ENCODE assay signal across 8 cellular contexts in the genomic region with DNA sequence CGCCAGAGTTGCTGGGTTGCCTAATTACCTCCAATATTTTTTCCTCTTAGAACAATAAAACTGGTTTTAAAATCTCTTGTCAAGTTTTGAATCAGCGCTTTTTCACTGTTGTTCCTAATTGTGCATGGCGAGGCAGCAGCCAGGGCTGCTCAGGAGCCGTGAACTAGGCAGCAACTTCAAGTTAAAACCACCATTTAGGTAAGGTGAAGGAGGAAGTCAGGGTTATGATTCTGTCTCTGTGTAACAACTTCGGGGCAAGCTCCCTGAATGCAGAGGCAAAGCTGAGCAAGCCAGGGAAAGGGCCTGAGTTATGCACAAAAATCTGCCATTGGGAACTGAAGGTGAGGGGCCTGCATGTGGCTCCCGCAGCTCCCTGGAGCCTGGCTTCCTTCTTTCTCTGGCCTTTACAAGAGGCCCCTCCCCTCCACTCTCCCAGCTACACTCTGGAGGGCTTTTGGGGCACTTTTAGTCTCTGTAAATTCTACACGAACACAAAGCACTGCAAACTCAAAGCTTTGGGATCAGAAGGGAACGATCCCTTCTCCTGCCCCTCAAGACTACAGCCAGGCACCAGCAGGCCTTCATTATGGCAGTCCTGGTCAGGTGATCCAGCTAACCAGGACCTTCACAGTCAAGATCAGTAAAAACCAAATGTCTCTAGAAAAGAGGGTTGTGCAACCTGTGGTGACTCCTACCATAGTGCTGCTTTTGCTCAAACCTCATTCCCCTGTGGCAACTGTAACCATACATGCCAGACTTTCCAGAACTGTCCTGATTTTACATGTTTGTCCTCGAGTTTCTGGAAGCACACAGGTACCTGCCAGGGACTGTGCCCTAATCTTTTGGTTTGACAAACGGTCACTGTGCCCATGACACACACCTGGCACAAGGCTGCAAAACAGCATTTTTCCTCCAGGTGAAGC.
DNase-seq lines count a peak whose midpoint lies in the region; ATAC-seq and TF ChIP-seq lines count a peak whose summit lies in the region.

No MANE protein-coding gene starts in this region.

- H3K36me3 Mint-ChIP-seq in activated CD4-positive, alpha-beta T cell treated with anti-CD3 and anti-CD28 coated beads, Interleukin-2, amount 10 ng/mL, durations not matched to agents 24 days and 14 days (ENCODE audit: low read depth) = peaks cover 9% of the 10 kb centered on the region

- peak overlapping the region; percentile 92 for H3K27ac Mint-ChIP-seq in activated CD4-positive, alpha-beta T cell treated with anti-CD3 and anti-CD28 coated beads, Interleukin-2, amount 10 ng/mL, durations not matched to agents 24 days and 14 days

- no peak for ATAC-seq in activated CD4-positive, CD25-positive, alpha-beta regulatory T cell treated with anti-CD3 and anti-CD28 coated beads, Interleukin-2, amount 50 U/mL, for 24 hours

- peak overlapping the region; percentile 86 for H3K4me3 ChIP-seq in adipocyte (ENCODE audit: low read length)
- peak overlapping the region; percentile 66 to 72 for H3K4me3 ChIP-seq in tibial artery

- no peaks in the 10 kb centered on the region for H3K36me3 ChIP-seq in adipocyte (ENCODE audit: control insufficient read depth, insufficient read depth, low read length, severe bottlenecking)
- no peaks in the 10 kb centered on the region for H3K36me3 ChIP-seq in tibial artery

- H3K4me1 ChIP-seq in adipocyte (ENCODE audit: control insufficient read depth, insufficient read depth, low read length) = peaks cover 49% of the 10 kb centered on the region
- peaks cover 0 to 64% (median 55%) of the 10 kb centered on the region in 4 donors for H3K4me1 ChIP-seq in tibial artery

- no peaks in the 10 kb centered on the region for H3K9me3 ChIP-seq in adipocyte (ENCODE audit: control insufficient read depth, low read length)
- H3K9me3 ChIP-seq in tibial artery = no peaks in the 10 kb centered on the region

- intact Hi-C loops in activated CD4-positive, alpha-beta T cell treated with anti-CD3 and anti-CD28 coated beads, Interleukin-2, amount 10 ng/mL, durations not matched to agents 24 days and 14 days (cut with micrococcal nuclease) = no loop called here
- intact Hi-C loops in tibial artery (cut with DNase I; ENCODE audit: low total_unique reads) = no loop called here

- peak; percentile 70 for DNase-seq in activated CD4-positive, alpha-beta T cell treated with anti-CD3 and anti-CD28 coated beads, Interleukin-2, amount 10 ng/mL, durations not matched to agents 24 days and 14 days
- no peak for DNase-seq in activated CD4-positive, alpha-beta T cell treated with anti-CD3 and anti-CD28 coated beads, Interleukin-2, amount 50 U/mL, for 4 hours
- DNase-seq in adipocyte (ENCODE audit: low read depth) = peak; percentile 84
- DNase-seq in tibial artery = peak in 1 of 2 donors; percentile 51
- no peak for DNase-seq in activated gamma-delta T cell (lab: John Stamatoyannopoulos, UW)
- no peak for DNase-seq in activated CD8-positive, alpha-beta memory T cell treated with anti-CD3 and anti-CD28 coated beads, Interleukin-2, amount 50 U/mL, for 4 hours

- peak overlapping the region; percentile 96 for H3K9ac ChIP-seq in adipocyte (ENCODE audit: low read length)

- H3K27ac ChIP-seq in layer of hippocampus (ENCODE audit: low read depth, low read length) = peak overlapping the region; percentile 49
- H3K27ac ChIP-seq in tibial artery = peak overlapping the region; percentile 95 to 96

- H3K9me3 Mint-ChIP-seq in activated CD4-positive, alpha-beta T cell treated with anti-CD3 and anti-CD28 coated beads, Interleukin-2, amount 10 ng/mL, durations not matched to agents 24 days and 14 days = no peaks in the 10 kb centered on the region

- TF ChIP-seq CTCF in tibial artery (IDR thresholded peaks at IDR 0.05) = no peak

- H3K4me3 Mint-ChIP-seq in activated CD4-positive, alpha-beta T cell treated with anti-CD3 and anti-CD28 coated beads, Interleukin-2, amount 10 ng/mL, durations not matched to agents 24 days and 14 days = peak overlapping the region; percentile 94

- H3K27me3 Mint-ChIP-seq in activated CD4-positive, alpha-beta T cell treated with anti-CD3 and anti-CD28 coated beads, Interleukin-2, amount 10 ng/mL, durations not matched to agents 24 days and 14 days = no peaks in the 10 kb centered on the region

- no peaks in the 10 kb centered on the region for H3K27me3 ChIP-seq in adipocyte (replicated peaks; ENCODE audit: control insufficient read depth, insufficient read depth, low read length)
- H3K27me3 ChIP-seq in layer of hippocampus (ENCODE audit: control insufficient read depth, insufficient read depth, low read length) = no peaks in the 10 kb centered on the region
- no peaks in the 10 kb centered on the region for H3K27me3 ChIP-seq in tibial artery

- peaks cover 65% of the 10 kb centered on the region for H3K4me1 Mint-ChIP-seq in activated CD4-positive, alpha-beta T cell treated with anti-CD3 and anti-CD28 coated beads, Interleukin-2, amount 10 ng/mL, durations not matched to agents 24 days and 14 days

Comparison
In these comparisons a context has a peak if more than half of its experiments do, and no peak if none do; other contexts are left out.
1. DNase-seq: peak in activated CD4-positive, alpha-beta T cell treated with anti-CD3 and anti-CD28 coated beads, Interleukin-2, amount 10 ng/mL, durations not matched to agents 24 days and 14 days (single experiment) and adipocyte (single experiment); none in activated CD4-positive, alpha-beta T cell treated with anti-CD3 and anti-CD28 coated beads, Interleukin-2, amount 50 U/mL, for 4 hours (0 of 2), activated gamma-delta T cell (single experiment) and activated CD8-positive, alpha-beta memory T cell treated with anti-CD3 and anti-CD28 coated beads, Interleukin-2, amount 50 U/mL, for 4 hours (single experiment).